In the genomic region with DNA sequence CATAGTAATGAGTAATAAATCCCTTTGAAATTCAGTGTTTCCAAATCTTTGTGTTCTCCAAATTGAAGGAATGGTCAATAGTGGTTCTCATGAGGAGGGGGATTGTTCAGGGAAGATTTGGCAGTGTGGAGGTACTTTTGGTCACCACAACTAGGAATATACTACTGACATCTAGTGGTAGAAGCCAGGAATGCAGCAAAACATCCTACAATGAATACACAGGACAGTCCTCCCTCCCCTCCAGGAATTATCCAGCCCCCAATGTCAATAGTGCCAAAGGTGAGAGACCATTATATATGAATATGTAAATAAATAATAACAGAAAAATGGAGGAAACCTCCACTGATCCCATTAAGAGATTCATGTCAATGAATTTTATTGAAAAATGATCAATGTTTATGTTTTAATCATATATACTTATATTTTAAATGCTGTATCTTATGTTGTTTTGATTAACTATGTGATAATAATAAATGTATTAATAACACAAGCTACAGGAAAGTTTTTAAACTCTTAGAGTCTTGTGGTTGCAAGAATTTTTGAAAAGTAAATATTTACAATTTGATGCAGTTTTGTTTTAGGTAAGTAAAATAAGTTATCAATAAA, we compare ENCODE assay signal across 8 cellular contexts. TPM values are rescaled to one million over a fixed set of nuclear protein-coding genes. Genes with fewer than 3 reads are reported as not detected.
DNase-seq lines count a peak whose midpoint lies in the region; ATAC-seq, FAIRE-seq and TF ChIP-seq lines count a peak whose summit lies in the region.

No MANE protein-coding gene starts in this region.

- H3K27me3 ChIP-seq in neutrophil, result no peaks in the 10 kb centered on the region

- no peaks in the 10 kb centered on the region for H3K4me1 ChIP-seq in neutrophil (ENCODE audit: control insufficient read depth in 1 of 2, insufficient read depth in 1 of 2, low read depth in 1 of 2, low read length in 1 of 2)

- CTCF ChIA-PET in GM10248 (lab: Yijun Ruan, JAX), result interaction anchor here (1.0 to 1.4 kb wide), 3 partner anchors 14 to 896 kb away, joined by 3 to 5 read pairs (median 3); no protein-coding TSS in a partner anchor

- no peak overlapping the region for H3K4me3 ChIP-seq in AG10803 (ENCODE audit: low read length)
- no peak overlapping the region for H3K4me3 ChIP-seq in epithelial cell of esophagus (ENCODE audit: low read length)
- no peak overlapping the region for H3K4me3 ChIP-seq in neutrophil (ENCODE audit: low read depth in 1 of 2, low read length in 1 of 2)

- H3K27ac ChIP-seq in neutrophil, result no peak overlapping the region

- POLR2A ChIA-PET in GM10248 (lab: Yijun Ruan, JAX), result no interaction called here

- no peak for ATAC-seq in Right ventricle myocardium inferior

- FAIRE-seq in HTR-8/SVneo (lab: Jason Lieb, UNC), result no peak

- peak; percentile 76 for TF ChIP-seq CTCF in AG10803 (conservative IDR thresholded peaks at IDR 0.05; ENCODE audit: low read length)
- TF ChIP-seq CTCF in GM10248 (IDR thresholded peaks at IDR 0.05; ENCODE audit: control extremely low read depth, extremely low read depth, low read depth, missing control alignments), result peak; percentile 57
- peak; percentile 71 for TF ChIP-seq CTCF in epithelial cell of esophagus (IDR thresholded peaks at IDR 0.05; ENCODE audit: insufficient read depth, low read depth, low read length, missing control alignments)
- TF ChIP-seq CTCF in neutrophil (IDR thresholded peaks at IDR 0.05), result peak; percentile 47

- intact Hi-C loops in posterior vena cava (cut with DNase I), result loop anchor here in 1 of 2 donors (10.0 kb wide), 1 partner anchor 821 kb away; no protein-coding TSS in a partner anchor
- intact Hi-C loops in Right ventricle myocardium inferior (cut with DNase I), result loop anchor here (10.0 kb wide), 1 partner anchor 71 kb away; no protein-coding TSS in a partner anchor

- no peaks in the 10 kb centered on the region for H3K36me3 ChIP-seq in neutrophil

- DNase-seq in AG10803 (ENCODE audit: low read depth) (peak; percentile 21), GM10248 (ENCODE audit: extremely low spot score) (peak; percentile 21), HTR-8/SVneo (ENCODE audit: insufficient read length, low spot score) (peak; percentile 30), RKO (ENCODE audit: low spot score) (peak; percentile 51), epithelial cell of esophagus (ENCODE audit: low read depth) (peak; percentile 48), posterior vena cava (ENCODE audit: low spot score) (no peak), Right ventricle myocardium inferior (ENCODE audit: missing footprints) (no peak)

- H3K9me3 ChIP-seq in neutrophil, result no peaks in the 10 kb centered on the region

RNA-seq across cellular contexts. Expression of gene FAM9A, which starts 14.4 kb away (rescaled TPM):
- total RNA-seq in posterior vena cava, result not detected
- total RNA-seq in Right ventricle myocardium inferior, result not detected

Comparison
In these comparisons a context has a peak if more than half of its experiments do, and no peak if none do; other contexts are left out.
1. DNase-seq: peak in AG10803 (single experiment), GM10248 (single experiment), HTR-8/SVneo (single experiment), RKO (single experiment) and epithelial cell of esophagus (single experiment); none in posterior vena cava (single experiment) and Right ventricle myocardium inferior (single experiment).
2. Peak in every context shown above with its lines, with median percentiles within 50 percentile points of each other: CTCF ChIP-seq.